Comparison of ENCODE assay signal across 7 cellular contexts in the genomic region with DNA sequence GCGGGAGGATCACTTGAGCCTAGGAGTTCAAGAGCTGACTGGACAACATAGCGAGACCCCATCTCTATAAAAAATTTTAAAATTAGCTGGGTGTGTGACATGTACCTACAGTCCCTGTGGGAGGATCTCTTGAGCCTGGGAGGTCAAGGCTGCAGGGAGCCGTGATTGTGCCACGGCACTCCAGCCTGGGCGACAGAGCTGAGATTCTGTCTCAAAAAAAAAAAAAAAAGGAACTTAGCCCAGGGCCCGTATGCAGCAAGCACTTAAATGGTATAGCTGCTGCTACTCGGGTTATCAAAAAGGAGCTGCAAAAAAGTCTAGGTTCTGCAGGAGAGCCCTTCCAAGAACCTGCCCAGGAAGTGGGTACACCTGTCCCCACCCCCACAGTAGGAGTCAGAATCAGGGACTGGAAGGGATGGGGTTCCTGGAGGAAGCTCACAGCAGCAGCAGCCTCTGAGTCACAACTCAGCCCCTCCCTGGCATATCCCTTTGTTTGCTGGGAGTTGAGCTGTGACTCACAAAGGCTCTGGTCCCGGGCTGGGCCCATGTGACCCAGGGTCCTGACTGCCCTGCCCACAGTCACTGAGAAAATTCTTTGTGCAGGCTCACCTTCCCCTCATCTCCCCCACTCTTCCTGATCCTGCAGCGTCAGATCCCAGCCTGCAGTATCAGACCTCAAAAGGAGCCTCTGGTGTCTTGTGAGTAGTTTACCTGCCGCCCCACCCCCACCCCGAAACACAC. TPM values are rescaled to one million over a fixed set of nuclear protein-coding genes. Genes with fewer than 3 reads are reported as not detected.
DNase-seq lines count a peak whose midpoint lies in the region; ATAC-seq, FAIRE-seq and TF ChIP-seq lines count a peak whose summit lies in the region.

A gene with protein sequence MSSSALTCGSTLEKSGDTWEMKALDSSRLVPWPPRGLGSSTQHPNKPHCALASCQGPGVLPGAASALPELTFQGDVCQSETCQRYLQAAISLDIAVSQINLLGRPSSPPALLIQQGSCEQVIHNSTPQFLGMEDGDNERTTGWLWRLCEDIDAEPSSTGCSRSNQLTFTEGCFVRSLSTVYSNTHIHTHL (plus strand): TSS at position 576 of the 741 bp plus-strand sequence. CDS start 13,031 bp downstream, outside the sequence.

- H3K4ac ChIP-seq in H1 (replicated peaks; ENCODE audit: insufficient read length, low read depth, low read length) = no peak within 1 kb of the TSS

- H3K27me3 ChIP-seq in H7 (ENCODE audit: control insufficient read depth, insufficient read depth, low read length) = no peaks in the 10 kb centered on the region
- H3K27me3 ChIP-seq in H1 (replicated peaks in 1 of 4; ENCODE audit: control insufficient read depth in 3 of 4, extremely low read depth in 1 of 4, insufficient read depth in 3 of 4, low read length in 3 of 4) = no peaks in the 10 kb centered on the region

- peak within 1 kb of the TSS in 2 of 4 experiments; percentile 44 to 48; a peak in 4 of 7 replicates for H3K9ac ChIP-seq in H1 (replicated peaks in 1 of 4; ENCODE audit: extremely low read depth in 1 of 4, low read depth in 3 of 4, low read length in 3 of 4)

- peaks cover 0 to 15% (median 8%) of the 10 kb centered on the region in 4 experiments; a peak in 6 of 7 replicates for H3K4me1 ChIP-seq in H1 (replicated peaks in 1 of 4; ENCODE audit: control insufficient read depth in 3 of 4, insufficient read depth in 4 of 4, low read length in 3 of 4)

- peak within 1 kb of the TSS; percentile 90 for H4K91ac ChIP-seq in H1 (replicated peaks; ENCODE audit: insufficient read length, low read length)

- no peak within 1 kb of the TSS; the same call in 1 of the 2 replicates for H3K18ac ChIP-seq in H1 (ENCODE audit: extremely low read depth, low read length)

- 0 out of 2 replicates have a peak within 1 kb of the TSS, but pooled peaks have one; percentile 8 for H2AFZ ChIP-seq in H1 (ENCODE audit: low read length)

- peak; percentile 90 for DNase-seq in H7
- peak; percentile 6 for DNase-seq in NCI-H774 (lab: John Stamatoyannopoulos, UW)
- peak; percentile 67 to 85 for DNase-seq in H1 (ENCODE audit: low read depth in 1 of 2, low spot score in 2 of 2)
- DNase-seq in lung microvascular endothelial cell (ENCODE audit: low read depth in 2 of 2) = peak; percentile 93 to 96
- DNase-seq in urothelium cell line (ENCODE audit: low spot score) = peak; percentile 98

- CTCF ChIA-PET in H1 (lab: Charles Lee; ENCODE audit: partially characterized antibody) = interaction anchor here (1.2 to 1.4 kb wide), 2 partner anchors 52 to 71 kb away, joined by 4 to 6 read pairs; no protein-coding TSS in a partner anchor

- 0 out of 2 replicates have a peak within 1 kb of the TSS, but pooled peaks have one; percentile 33 for H2AK5ac ChIP-seq in H1 (ENCODE audit: low read depth, low read length)

- no peak within 1 kb of the TSS for H3K14ac ChIP-seq in H1 (ENCODE audit: insufficient read length)

- peak within 1 kb of the TSS; percentile 24 for H3K56ac ChIP-seq in H1 (replicated peaks; ENCODE audit: insufficient read length, low read depth, low read length)

- peak within 1 kb of the TSS; percentile 4 to 46; a peak in 3 of 4 replicates for H3K4me2 ChIP-seq in H1 (ENCODE audit: insufficient read depth in 1 of 2, low read depth in 2 of 2, low read length in 2 of 2)

- H3K23me2 ChIP-seq in H1 (ENCODE audit: low read depth, low read length) = peaks cover 2% of the 10 kb centered on the region; the same call in 1 of the 2 replicates

- H2BK120ac ChIP-seq in H1 (replicated peaks; ENCODE audit: low read depth, low read length) = no peak within 1 kb of the TSS

- peak; percentile 45 for FAIRE-seq in H1 (lab: Jason Lieb, UNC)
- FAIRE-seq in urothelium cell line (lab: Jason Lieb, UNC) = no peak

- H4K5ac ChIP-seq in H1 (ENCODE audit: insufficient read length, low read depth, low read length) = peak within 1 kb of the TSS; percentile 61

- peak within 1 kb of the TSS; percentile 41; the same call in 1 of the 2 replicates for H2BK5ac ChIP-seq in H1 (ENCODE audit: low read depth, low read length)

- no peak for TF ChIP-seq RAD21 in H1 (IDR thresholded peaks at IDR 0.05 in 1 of 2, conservative IDR thresholded peaks at IDR 0.05 in 1 of 2; ENCODE audit: low read depth in 2 of 2, low read length in 2 of 2)

- no peak within 1 kb of the TSS for H2BK20ac ChIP-seq in H1 (ENCODE audit: low read length)

- no peaks in the 10 kb centered on the region for H4K20me1 ChIP-seq in H1 (replicated peaks in 1 of 2; ENCODE audit: control insufficient read depth in 1 of 2, insufficient read depth in 2 of 2, low read length in 2 of 2)

- POLR2A ChIA-PET in H1 (lab: Charles Lee; ENCODE audit: partially characterized antibody) = interaction anchor here (0.8 to 1.3 kb wide), 2 partner anchors 18 to 55 kb away, joined by 3 to 7 read pairs; no protein-coding TSS in a partner anchor

- H2BK15ac ChIP-seq in H1 (ENCODE audit: low read length) = no peak within 1 kb of the TSS

- no peak within 1 kb of the TSS; the same call in 1 of the 2 replicates for H4K8ac ChIP-seq in H1 (ENCODE audit: extremely low read depth, insufficient read depth, low read length)

- no peaks in the 10 kb centered on the region for H3K9me3 ChIP-seq in H1 (ENCODE audit: insufficient read depth in 2 of 2, low read depth in 1 of 2, low read length in 1 of 2)

- no peak for TF ChIP-seq CTCF in H1 (IDR thresholded peaks at IDR 0.05; ENCODE audit: control extremely low read depth in 1 of 3, insufficient read depth in 1 of 3, low read depth in 1 of 3, low read length in 3 of 3)

- H3K79me1 ChIP-seq in H1 (ENCODE audit: low read depth, low read length) = peaks cover 3% of the 10 kb centered on the region; the same call in 1 of the 2 replicates

- 0 out of 2 replicates have a peak within 1 kb of the TSS, but pooled peaks have one; percentile 75 for H2BK12ac ChIP-seq in H1 (ENCODE audit: low read depth, low read length)

- H3K36me3 ChIP-seq in H7 (replicated peaks; ENCODE audit: control insufficient read depth, insufficient read depth, low read length) (no peaks in the 10 kb centered on the region), H1 (ENCODE audit: control insufficient read depth in 2 of 4, insufficient read depth in 4 of 4, low read length in 3 of 4) (no peaks in the 10 kb centered on the region)

- no peak within 1 kb of the TSS for H3K23ac ChIP-seq in H1 (ENCODE audit: insufficient read length)

- peak in 1 of 2 experiments; percentile 57; a peak in 1 of 3 replicates for TF ChIP-seq POLR2A in H1 (IDR thresholded peaks at IDR 0.05; ENCODE audit: control extremely low read depth in 1 of 2, low read depth in 2 of 2, low read length in 2 of 2)

- H3K79me2 ChIP-seq in H1 (ENCODE audit: control insufficient read depth in 1 of 2, insufficient read depth in 2 of 2, low read length in 2 of 2) = no peaks in the 10 kb centered on the region

- ATAC-seq in HG02885 (IDR thresholded peaks at IDR 0.05; ENCODE audit: poor library complexity, unreplicated experiment) = no peak
- no peak for ATAC-seq in GM19324 (IDR thresholded peaks at IDR 0.05; ENCODE audit: low FRiP score, unreplicated experiment)

- WGBS in H1 (ENCODE audit: extremely low coverage in 1 of 2, insufficient coverage in 1 of 2, insufficient read length in 1 of 2, insufficient replicate concordance in 2 of 2, low coverage in 1 of 2, low lambda C conversion rate in 2 of 2, missing lambda C conversion rate in 1 of 2), 2 experiments = 62% methylated on average over 11 of the region's 11 CpGs; no CpG with 5 or more reads in 1 of the 2 experiments

- H3K27ac ChIP-seq in H1 (ENCODE audit: low read depth, low read length) = peak within 1 kb of the TSS; percentile 80; the same call in 1 of the 2 replicates

- TF ChIP-seq EP300 in H1 (IDR thresholded peaks at IDR 0.05; ENCODE audit: borderline replicate concordance in 1 of 2, low read depth in 2 of 2, low read length in 2 of 2) = no peak

- H3K4me3 ChIP-seq in H7 (ENCODE audit: insufficient read depth, low read depth, low read length) = no peak within 1 kb of the TSS
- peak within 1 kb of the TSS in 1 of 4 experiments; percentile 26; a peak in 1 of 8 replicates for H3K4me3 ChIP-seq in H1 (ENCODE audit: extremely low read depth in 1 of 4, insufficient read depth in 2 of 4, low read depth in 3 of 4, low read length in 4 of 4)

TF ChIP-seq in H1, 55 proteins besides CTCF, POLR2A, EP300 and RAD21 (continues in another document):
- TF ChIP-seq TBP (IDR thresholded peaks at IDR 0.05; ENCODE audit: low read depth, low read length) (0 out of 2 replicates have a peak, but pooled peaks have one; percentile 32), SIN3A (conservative IDR thresholded peaks at IDR 0.05 in 1 of 2, IDR thresholded peaks at IDR 0.05 in 1 of 2; ENCODE audit: low read depth in 1 of 2, low read length in 2 of 2) (no peak), TAF7 (optimal IDR thresholded peaks at IDR 0.05; ENCODE audit: borderline replicate concordance, low read depth, low read length) (no peak), RXRA (IDR thresholded peaks at IDR 0.05; ENCODE audit: insufficient read depth, low read depth, low read length) (no peak), KDM1A (IDR thresholded peaks at IDR 0.05; ENCODE audit: borderline replicate concordance, low read length) (peak; percentile 25; the same call in 1 of the 2 replicates), YY1 (IDR thresholded peaks at IDR 0.05; ENCODE audit: low read depth, low read length) (no peak), POU5F1 (IDR thresholded peaks at IDR 0.05; ENCODE audit: low read depth, low read length) (no peak), CTBP2 (IDR thresholded peaks at IDR 0.05; ENCODE audit: borderline replicate concordance, insufficient read depth, insufficient read length, low read length) (no peak)
- TF ChIP-seq, protein P1, sequence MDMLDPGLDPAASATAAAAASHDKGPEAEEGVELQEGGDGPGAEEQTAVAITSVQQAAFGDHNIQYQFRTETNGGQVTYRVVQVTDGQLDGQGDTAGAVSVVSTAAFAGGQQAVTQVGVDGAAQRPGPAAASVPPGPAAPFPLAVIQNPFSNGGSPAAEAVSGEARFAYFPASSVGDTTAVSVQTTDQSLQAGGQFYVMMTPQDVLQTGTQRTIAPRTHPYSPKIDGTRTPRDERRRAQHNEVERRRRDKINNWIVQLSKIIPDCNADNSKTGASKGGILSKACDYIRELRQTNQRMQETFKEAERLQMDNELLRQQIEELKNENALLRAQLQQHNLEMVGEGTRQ (IDR thresholded peaks at IDR 0.05; ENCODE audit: low read length) = peak; percentile 83

RNA-seq across cellular contexts. Expression of the gene that starts here (rescaled TPM):
- total RNA-seq in H7 (2014; rRNA removed; shearing (Covaris generic)) = 0.14 TPM in 1 of 2 replicates, not detected in the other
- 0.19 and 0.34 TPM in 2 replicates for total RNA-seq in H1 (2021; fragmentation: NEBNext Ultra II Directional; extraction: Animal tissue kit (Norgen Biotek cat#: 25700))
- polyA plus RNA-seq in H1 (2011; rRNA removed) = 0.93 and 0.97 TPM in 2 replicates
- 1.2 TPM for polyA plus RNA-seq in H1 (2011; cell fraction: cytosol; rRNA removed)
- 0.37 TPM for polyA plus RNA-seq in H1 (2011; cell fraction: nucleus; rRNA removed)
- polyA plus RNA-seq in H1 (2012, experiment 1 of 2) = 0.59 to 0.94 TPM (median 0.87 TPM) in 4 replicates
- 0.42 TPM for polyA plus RNA-seq in H1 (2012, experiment 2 of 2)
- 0.83 TPM for polyA plus RNA-seq in H1 (2013, experiment 1 of 2)
- polyA plus RNA-seq in H1 (2013, experiment 2 of 2) = 0.83 TPM
- polyA minus RNA-seq in H1 (2011; rRNA and poly(A)+ RNA removed) = 1.3 and 1.6 TPM in 2 replicates
- polyA minus RNA-seq in H1 (2011; cell fraction: cytosol; rRNA and poly(A)+ RNA removed) = not detected
- polyA minus RNA-seq in H1 (2011; cell fraction: nucleus; rRNA and poly(A)+ RNA removed) = 0.80 TPM
- total RNA-seq in lung microvascular endothelial cell = 0.44 TPM in 1 of 2 replicates, not detected in the other

Comparison
In these comparisons a context has a peak if more than half of its experiments do, and no peak if none do; other contexts are left out.
1. Peak in DNase-seq in H7; RNA of the gene not detected or under 1 TPM.
2. Peak in DNase-seq in lung microvascular endothelial cell; RNA of the gene not detected or under 1 TPM.
3. DNase-seq: peak in every context shown above with its lines; median percentile 98 in urothelium cell line; 94 in lung microvascular endothelial cell; 90 in H7; 76 in H1; 6 in NCI-H774.